Comparison of ENCODE assay signal across 22 cellular contexts in the genomic region with DNA sequence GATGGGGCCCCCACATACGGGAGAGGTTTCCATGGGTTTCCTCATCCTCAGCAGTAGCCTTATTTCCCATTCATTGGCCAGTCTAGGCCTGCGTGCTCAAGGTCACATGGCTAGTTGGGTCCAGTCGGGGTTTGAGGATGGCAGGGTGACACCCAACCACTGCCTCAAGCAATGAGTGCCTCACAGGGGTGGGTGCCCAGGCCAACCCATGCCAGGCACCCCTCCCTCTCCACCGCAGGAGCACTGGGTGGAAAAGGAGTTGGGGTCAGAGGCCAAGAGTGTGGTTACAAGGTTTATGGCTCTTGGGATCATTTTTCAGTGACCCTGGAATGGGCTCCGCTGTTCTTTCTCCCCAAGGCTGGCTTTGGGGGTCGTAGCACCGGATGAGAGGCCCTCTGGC. TPM values are rescaled to one million over a fixed set of nuclear protein-coding genes. Genes with fewer than 3 reads are reported as not detected.
DNase-seq lines count a peak whose midpoint lies in the region; ATAC-seq and TF ChIP-seq lines count a peak whose summit lies in the region.
"Had no signal": no experiment of that assay in that cellular context is flagged by ENCODE, and none has a peak within 500 bp of the region (broad histone marks: within the 10 kb centered on the region; RNA-seq: fewer than 3 reads in every experiment).

No MANE protein-coding gene starts in this region.

- H3K36me3 ChIP-seq in IMR-90 (ENCODE audit: control insufficient read depth, insufficient read depth, low read length) (no peaks in the 10 kb centered on the region; the same call in 1 of the 2 replicates), sigmoid colon (no peaks in the 10 kb centered on the region)
- H3K36me3 ChIP-seq: BLaER1 treated with 17β-estradiol and CSF1 and Interleukin-3, amounts not matched to agents 10 nM and 100 nM had no signal

- no peaks in the 10 kb centered on the region for H3K9me3 ChIP-seq in IMR-90 (ENCODE audit: control insufficient read depth, insufficient read depth, low read length)
- no peaks in the 10 kb centered on the region for H3K9me3 ChIP-seq in sigmoid colon
- H3K9me3 ChIP-seq: BE2C; BLaER1 treated with 17β-estradiol and CSF1 and Interleukin-3, amounts not matched to agents 10 nM and 100 nM; HAP-1 had no signal

- no peak overlapping the region for H3K9ac ChIP-seq in IMR-90 (ENCODE audit: low read depth, low read length)
- H3K9ac ChIP-seq: BLaER1 treated with 17β-estradiol and CSF1 and Interleukin-3, amounts not matched to agents 10 nM and 100 nM had no signal

- no peak overlapping the region for H3K4ac ChIP-seq in IMR-90 (ENCODE audit: low read depth, low read length)

- H3K4me1 Mint-ChIP-seq in chondrocyte (ENCODE audit: low read depth): peaks cover 11% of the 10 kb centered on the region
- H3K4me1 Mint-ChIP-seq in neural crest cell: peaks cover 10% of the 10 kb centered on the region

- TF ChIP-seq EP300 in sigmoid colon (IDR thresholded peaks at IDR 0.05): no peak

- in situ Hi-C loops in IMR-90 (cut with MboI; ENCODE audit: low sequenced_read_pairs): no loop called here

- no peak overlapping the region for H3K18ac ChIP-seq in IMR-90 (ENCODE audit: low read depth, low read length)

- H3K79me1 ChIP-seq in IMR-90 (ENCODE audit: low read depth in 1 of 2, low read length in 2 of 2): no peaks in the 10 kb centered on the region

- peaks cover 54% of the 10 kb centered on the region for H3K27me3 Mint-ChIP-seq in chondrocyte (ENCODE audit: low read depth)
- peaks cover 70% of the 10 kb centered on the region for H3K27me3 Mint-ChIP-seq in neural crest cell (ENCODE audit: low read depth)

- peaks cover 13% of the 10 kb centered on the region; the same call in 1 of the 2 replicates for H3K4me1 ChIP-seq in IMR-90 (ENCODE audit: control insufficient read depth, insufficient read depth, low read length)
- H3K4me1 ChIP-seq in sigmoid colon: peaks cover 0 to 29% (median 26%) of the 10 kb centered on the region in 4 donors
- H3K4me1 ChIP-seq: HAP-1 had no signal

- ATAC-seq in IMR-90 (ENCODE audit: low read depth) (no peak), GM21619 (IDR thresholded peaks at IDR 0.05; ENCODE audit: unreplicated experiment) (no peak)
- ATAC-seq: GM12878 had no signal

- TF ChIP-seq CTCF in IMR-90 (conservative IDR thresholded peaks at IDR 0.05; ENCODE audit: low read depth, low read length) (no peak), chondrocyte (IDR thresholded peaks at IDR 0.05) (no peak), neural crest cell (conservative IDR thresholded peaks at IDR 0.05) (no peak), sigmoid colon (IDR thresholded peaks at IDR 0.05) (no peak)

- DNase-seq in IMR-90 (no peak), chondrocyte (ENCODE audit: low spot score) (peak; percentile 51), neural crest cell (ENCODE audit: low read depth, low spot score) (no peak), sigmoid colon (peak; percentile 40), HuH-7 (ENCODE audit: low spot score) (no peak)
- DNase-seq in activated CD4-positive, alpha-beta T cell treated with anti-CD3 and anti-CD28 coated beads for 1 hour: no peak
- DNase-seq: AML-193; BE2C; CD4-positive, alpha-beta T cell; CD8-positive, alpha-beta memory T cell; DMS 273 treated with DMSO at 0.1 percent for 48 hours; DMS79; EL; GDM1; GOT3; HFFc6 had no signal

- H3K23ac ChIP-seq in IMR-90 (ENCODE audit: low read depth, low read length): no peak overlapping the region

- no peak overlapping the region for H2AFZ ChIP-seq in IMR-90 (replicated peaks; ENCODE audit: low read length, poor library complexity)

- H2BK15ac ChIP-seq in IMR-90 (ENCODE audit: low read depth, low read length): no peak overlapping the region

- POLR2A ChIA-PET in IMR-90 (lab: Charles Lee; ENCODE audit: unreplicated experiment): no interaction called here

- H3K4me3 ChIP-seq in IMR-90 (ENCODE audit: insufficient read depth, low read depth, low read length) (no peak overlapping the region), sigmoid colon (no peak overlapping the region)
- H3K4me3 ChIP-seq: BLaER1 treated with 17β-estradiol and CSF1 and Interleukin-3, amounts not matched to agents 10 nM and 100 nM; GM12878; HAP-1 had no signal

- intact Hi-C loops in IMR-90 (cut with micrococcal nuclease): no loop called here
- intact Hi-C loops in sigmoid colon (cut with DNase I): no loop called here

- H4K91ac ChIP-seq in IMR-90 (ENCODE audit: insufficient read depth, low read depth, low read length): no peak overlapping the region

- no peak overlapping the region for H2BK5ac ChIP-seq in IMR-90 (ENCODE audit: low read depth, low read length, poor library complexity, severe bottlenecking)

- no peaks in the 10 kb centered on the region; the same call in 1 of the 2 replicates for H4K20me1 ChIP-seq in IMR-90 (ENCODE audit: insufficient read depth, low read length)

- H4K8ac ChIP-seq in IMR-90 (ENCODE audit: low read depth in 2 of 2, low read length in 2 of 2): no peak overlapping the region

- no peak overlapping the region for H3K56ac ChIP-seq in IMR-90 (ENCODE audit: extremely low read depth, insufficient read depth, low read length)

- TF ChIP-seq RAD21 in IMR-90 (IDR thresholded peaks at IDR 0.05; ENCODE audit: low read length): no peak

- H3K4me3 Mint-ChIP-seq in chondrocyte (ENCODE audit: unreplicated experiment): no peak overlapping the region
- peak overlapping the region; percentile 47 for H3K4me3 Mint-ChIP-seq in neural crest cell
- H3K4me3 Mint-ChIP-seq: CD4-positive, alpha-beta T cell; HFFc6 had no signal

- H3K36me3 Mint-ChIP-seq in chondrocyte (ENCODE audit: low read depth): peaks cover 2% of the 10 kb centered on the region
- no peaks in the 10 kb centered on the region for H3K36me3 Mint-ChIP-seq in neural crest cell (ENCODE audit: low read depth)
- H3K36me3 Mint-ChIP-seq: CD14-positive monocyte had no signal

- CTCF ChIA-PET in IMR-90 (lab: Yijun Ruan, JAX): no interaction called here

- H3K27ac ChIP-seq in IMR-90 (ENCODE audit: insufficient read depth, low read length): no peak overlapping the region
- no peak overlapping the region for H3K27ac ChIP-seq in sigmoid colon
- H3K27ac ChIP-seq: 22Rv1; BLaER1 treated with 17β-estradiol and CSF1 and Interleukin-3, amounts not matched to agents 10 nM and 100 nM had no signal

- H2BK120ac ChIP-seq in IMR-90 (ENCODE audit: low read depth, low read length): no peak overlapping the region

- H2BK20ac ChIP-seq in IMR-90 (ENCODE audit: low read depth, low read length): no peak overlapping the region

- dilution Hi-C loops in IMR-90 (cut with HindIII; ENCODE audit: low sequenced_read_pairs, unreplicated experiment): no loop called here

- peak overlapping the region; percentile 52 for H2AK9ac ChIP-seq in IMR-90 (replicated peaks; ENCODE audit: low read depth, low read length, poor library complexity)

- TF ChIP-seq POLR2A in IMR-90 (IDR thresholded peaks at IDR 0.05; ENCODE audit: low read depth, low read length): no peak
- no peak for TF ChIP-seq POLR2A in sigmoid colon (IDR thresholded peaks at IDR 0.05)

- H2AK5ac ChIP-seq in IMR-90 (ENCODE audit: low read depth, low read length): no peak overlapping the region

- no TSS peak for BruUV-seq in IMR-90 (replicated peaks; lab: Mats Ljungman, UMichigan)

- H3K14ac ChIP-seq in IMR-90 (replicated peaks; ENCODE audit: low read depth, low read length): no peak overlapping the region

- H3K27ac Mint-ChIP-seq in chondrocyte (ENCODE audit: unreplicated experiment): no peak overlapping the region
- H3K27ac Mint-ChIP-seq in neural crest cell (ENCODE audit: unreplicated experiment): no peak overlapping the region
- H3K27ac Mint-ChIP-seq: CD4-positive, alpha-beta T cell; HFFc6 had no signal

- H3K9me3 Mint-ChIP-seq in chondrocyte (ENCODE audit: low read depth): no peaks in the 10 kb centered on the region
- no peaks in the 10 kb centered on the region for H3K9me3 Mint-ChIP-seq in neural crest cell
- H3K9me3 Mint-ChIP-seq: CD4-positive, alpha-beta T cell; CD8-positive, alpha-beta memory T cell; HFFc6 had no signal

- H3K27me3 ChIP-seq in IMR-90 (ENCODE audit: control insufficient read depth, insufficient read depth, low read length): peaks cover 76% of the 10 kb centered on the region
- peaks cover 26 to 92% (median 55%) of the 10 kb centered on the region in 3 donors for H3K27me3 ChIP-seq in sigmoid colon
- H3K27me3 ChIP-seq: BE2C had no signal

- peaks cover 4% of the 10 kb centered on the region; the same call in 1 of the 2 replicates for H3K9me1 ChIP-seq in IMR-90 (ENCODE audit: insufficient read depth, low read length)

- WGBS in IMR-90 (ENCODE audit: extremely low coverage in 2 of 2, insufficient read length in 1 of 2), 2 experiments: 61% methylated on average over 4 of the region's 7 CpGs; no CpG with 5 or more reads in 1 of the 2 experiments
- 50 to 67% methylated on average over 7 of the region's 7 CpGs for WGBS in sigmoid colon, 2 donors

- H4K5ac ChIP-seq in IMR-90 (ENCODE audit: low read depth, low read length): no peak overlapping the region

- no peak overlapping the region for H3K4me2 ChIP-seq in IMR-90 (ENCODE audit: low read depth, low read length)
- H3K4me2 ChIP-seq: BLaER1 treated with 17β-estradiol and CSF1 and Interleukin-3, amounts not matched to agents 10 nM and 100 nM had no signal

TF ChIP-seq in IMR-90, 13 proteins besides CTCF, POLR2A, EP300 and RAD21 (continues in another document):
- TF ChIP-seq RFX5 (IDR thresholded peaks at IDR 0.05; ENCODE audit: low read depth, low read length): no peak
- TF ChIP-seq, protein P1, sequence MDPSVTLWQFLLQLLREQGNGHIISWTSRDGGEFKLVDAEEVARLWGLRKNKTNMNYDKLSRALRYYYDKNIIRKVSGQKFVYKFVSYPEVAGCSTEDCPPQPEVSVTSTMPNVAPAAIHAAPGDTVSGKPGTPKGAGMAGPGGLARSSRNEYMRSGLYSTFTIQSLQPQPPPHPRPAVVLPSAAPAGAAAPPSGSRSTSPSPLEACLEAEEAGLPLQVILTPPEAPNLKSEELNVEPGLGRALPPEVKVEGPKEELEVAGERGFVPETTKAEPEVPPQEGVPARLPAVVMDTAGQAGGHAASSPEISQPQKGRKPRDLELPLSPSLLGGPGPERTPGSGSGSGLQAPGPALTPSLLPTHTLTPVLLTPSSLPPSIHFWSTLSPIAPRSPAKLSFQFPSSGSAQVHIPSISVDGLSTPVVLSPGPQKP (IDR thresholded peaks at IDR 0.05; ENCODE audit: borderline replicate concordance, low read depth, low read length): no peak
- TF ChIP-seq FOS (IDR thresholded peaks at IDR 0.05; ENCODE audit: low read depth, low read length): no peak
- no peak for TF ChIP-seq MAFK (IDR thresholded peaks at IDR 0.05; ENCODE audit: low read depth, low read length)
- TF ChIP-seq CEBPB (IDR thresholded peaks at IDR 0.05; ENCODE audit: low read depth, low read length): no peak
- no peak for TF ChIP-seq SMC3 (IDR thresholded peaks at IDR 0.05; ENCODE audit: low read depth, low read length)
- TF ChIP-seq NFE2L2 (IDR thresholded peaks at IDR 0.05; ENCODE audit: low read depth, low read length): no peak

RNA-seq across cellular contexts. Expression of gene NSG1, which starts 3.1 kb away (rescaled TPM):
- total RNA-seq in IMR-90 (2012; rRNA removed) (0.56 and 0.72 TPM in 2 replicates), chondrocyte (0.42 TPM in 1 of 3 replicates, not detected in the others), neural crest cell (23.7 and 24.5 TPM in 2 replicates), sigmoid colon (1 to 10 TPM; 2.3 to 9.6 (median 5.6) TPM)
- polyA plus RNA-seq in IMR-90 (2012; rRNA removed) (0.90 and 1.6 TPM in 2 replicates), sigmoid colon (1 to 10 TPM; 1.4 to 3.8 (median 1.8) TPM)
- 0.76 and 1.1 TPM in 2 replicates for polyA plus RNA-seq in IMR-90 (2012; cell fraction: cytosol; rRNA removed)
- polyA plus RNA-seq in IMR-90 (2012; cell fraction: nucleus; rRNA removed; ENCODE audit: low replicate concordance): 0.25 and 0.38 TPM in 2 replicates

Comparison
In these comparisons a context has a peak if more than half of its experiments do, and no peak if none do; other contexts are left out.
1. DNase-seq: peak in chondrocyte (single experiment) and sigmoid colon (single experiment); none in IMR-90 (single experiment), neural crest cell (single experiment), activated CD4-positive, alpha-beta T cell treated with anti-CD3 and anti-CD28 coated beads for 1 hour (single experiment) and HuH-7 (single experiment).